1 cellular context compared by ENCODE assay signal in the genomic region with DNA sequence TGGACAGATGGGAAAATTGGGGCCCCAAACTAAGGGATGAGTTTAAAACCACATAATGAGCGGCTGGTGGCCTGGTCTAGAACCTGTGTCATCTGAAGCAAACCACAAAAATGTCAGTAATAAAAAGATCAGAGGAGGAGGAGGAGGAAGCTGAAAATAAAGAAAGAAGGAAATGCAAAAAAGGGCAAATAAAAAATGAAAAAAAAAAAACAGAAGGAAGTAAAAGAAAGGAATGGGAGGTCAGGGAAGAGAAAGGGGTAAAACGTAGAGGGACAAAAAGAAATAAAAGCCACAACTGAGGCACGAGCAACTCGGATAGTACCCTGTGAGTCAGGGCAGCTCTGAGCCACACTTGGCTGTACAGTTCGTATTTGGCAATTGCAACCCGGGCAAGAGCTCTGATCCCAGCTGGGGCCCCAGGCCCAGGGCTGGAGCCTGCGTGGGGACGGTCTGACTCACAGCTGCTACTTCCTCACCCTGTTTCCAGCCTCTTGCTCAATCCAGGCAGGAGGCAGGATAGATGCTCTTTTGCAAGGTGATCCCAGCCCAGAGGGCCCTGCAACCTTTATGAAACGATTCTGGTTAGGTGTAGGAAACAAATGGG.
TF ChIP-seq lines count a peak whose summit lies in the region.

No MANE protein-coding gene starts in this region.

TF ChIP-seq in HepG2, 621 proteins besides CTCF, POLR2A, EP300 and RAD21 (continued from another document and continues in another):
- TF ChIP-seq, protein P1, sequence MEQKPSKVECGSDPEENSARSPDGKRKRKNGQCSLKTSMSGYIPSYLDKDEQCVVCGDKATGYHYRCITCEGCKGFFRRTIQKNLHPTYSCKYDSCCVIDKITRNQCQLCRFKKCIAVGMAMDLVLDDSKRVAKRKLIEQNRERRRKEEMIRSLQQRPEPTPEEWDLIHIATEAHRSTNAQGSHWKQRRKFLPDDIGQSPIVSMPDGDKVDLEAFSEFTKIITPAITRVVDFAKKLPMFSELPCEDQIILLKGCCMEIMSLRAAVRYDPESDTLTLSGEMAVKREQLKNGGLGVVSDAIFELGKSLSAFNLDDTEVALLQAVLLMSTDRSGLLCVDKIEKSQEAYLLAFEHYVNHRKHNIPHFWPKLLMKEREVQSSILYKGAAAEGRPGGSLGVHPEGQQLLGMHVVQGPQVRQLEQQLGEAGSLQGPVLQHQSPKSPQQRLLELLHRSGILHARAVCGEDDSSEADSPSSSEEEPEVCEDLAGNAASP (CRISPR knock-in tag; IDR thresholded peaks at IDR 0.05; ENCODE audit: borderline replicate concordance) = peak; percentile 35; the same call in 1 of the 2 replicates
- 0 out of 2 replicates have a peak, but pooled peaks have one; percentile 20 for TF ChIP-seq ESRRA (CRISPR knock-in tag; IDR thresholded peaks at IDR 0.05; ENCODE audit: low read depth)
- no peak for TF ChIP-seq PHF20 (CRISPR knock-in tag; IDR thresholded peaks at IDR 0.05)
- TF ChIP-seq ZNF577 (CRISPR knock-in tag; IDR thresholded peaks at IDR 0.05; ENCODE audit: borderline replicate concordance, low read depth) = no peak
- TF ChIP-seq GATAD2A (CRISPR knock-in tag; IDR thresholded peaks at IDR 0.05) = peak; percentile 93
- no peak for TF ChIP-seq ZSCAN20 (CRISPR knock-in tag; IDR thresholded peaks at IDR 0.05; ENCODE audit: borderline replicate concordance)
- TF ChIP-seq ZNF20 (CRISPR knock-in tag; IDR thresholded peaks at IDR 0.05) = no peak
- no peak for TF ChIP-seq NAIF1 (CRISPR knock-in tag; IDR thresholded peaks at IDR 0.05; ENCODE audit: borderline replicate concordance)
- TF ChIP-seq ATRX (CRISPR knock-in tag; IDR thresholded peaks at IDR 0.05; ENCODE audit: borderline replicate concordance) = no peak
- TF ChIP-seq ZFP36L1 (CRISPR knock-in tag; IDR thresholded peaks at IDR 0.05) = no peak
- TF ChIP-seq, protein P2, sequence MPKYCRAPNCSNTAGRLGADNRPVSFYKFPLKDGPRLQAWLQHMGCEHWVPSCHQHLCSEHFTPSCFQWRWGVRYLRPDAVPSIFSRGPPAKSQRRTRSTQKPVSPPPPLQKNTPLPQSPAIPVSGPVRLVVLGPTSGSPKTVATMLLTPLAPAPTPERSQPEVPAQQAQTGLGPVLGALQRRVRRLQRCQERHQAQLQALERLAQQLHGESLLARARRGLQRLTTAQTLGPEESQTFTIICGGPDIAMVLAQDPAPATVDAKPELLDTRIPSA (CRISPR knock-in tag; IDR thresholded peaks at IDR 0.05; ENCODE audit: borderline replicate concordance) = no peak
- peak; percentile 93 for TF ChIP-seq ZNF292 (CRISPR knock-in tag; IDR thresholded peaks at IDR 0.05; ENCODE audit: borderline replicate concordance, low read depth)
- TF ChIP-seq, protein P3, sequence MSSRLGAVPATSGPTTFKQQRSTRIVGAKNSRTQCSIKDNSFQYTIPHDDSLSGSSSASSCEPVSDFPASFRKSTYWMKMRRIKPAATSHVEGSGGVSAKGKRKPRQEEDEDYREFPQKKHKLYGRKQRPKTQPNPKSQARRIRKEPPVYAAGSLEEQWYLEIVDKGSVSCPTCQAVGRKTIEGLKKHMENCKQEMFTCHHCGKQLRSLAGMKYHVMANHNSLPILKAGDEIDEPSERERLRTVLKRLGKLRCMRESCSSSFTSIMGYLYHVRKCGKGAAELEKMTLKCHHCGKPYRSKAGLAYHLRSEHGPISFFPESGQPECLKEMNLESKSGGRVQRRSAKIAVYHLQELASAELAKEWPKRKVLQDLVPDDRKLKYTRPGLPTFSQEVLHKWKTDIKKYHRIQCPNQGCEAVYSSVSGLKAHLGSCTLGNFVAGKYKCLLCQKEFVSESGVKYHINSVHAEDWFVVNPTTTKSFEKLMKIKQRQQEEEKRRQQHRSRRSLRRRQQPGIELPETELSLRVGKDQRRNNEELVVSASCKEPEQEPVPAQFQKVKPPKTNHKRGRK (CRISPR knock-in tag; IDR thresholded peaks at IDR 0.05) = no peak; the same call in 1 of the 2 replicates
- TF ChIP-seq U2AF2 (IDR thresholded peaks at IDR 0.05; ENCODE audit: low read depth, low read length) = no peak
- TF ChIP-seq RXRA (CRISPR knock-in tag; IDR thresholded peaks at IDR 0.05) = peak; percentile 45; the same call in 1 of the 2 replicates
- TF ChIP-seq, protein P4, sequence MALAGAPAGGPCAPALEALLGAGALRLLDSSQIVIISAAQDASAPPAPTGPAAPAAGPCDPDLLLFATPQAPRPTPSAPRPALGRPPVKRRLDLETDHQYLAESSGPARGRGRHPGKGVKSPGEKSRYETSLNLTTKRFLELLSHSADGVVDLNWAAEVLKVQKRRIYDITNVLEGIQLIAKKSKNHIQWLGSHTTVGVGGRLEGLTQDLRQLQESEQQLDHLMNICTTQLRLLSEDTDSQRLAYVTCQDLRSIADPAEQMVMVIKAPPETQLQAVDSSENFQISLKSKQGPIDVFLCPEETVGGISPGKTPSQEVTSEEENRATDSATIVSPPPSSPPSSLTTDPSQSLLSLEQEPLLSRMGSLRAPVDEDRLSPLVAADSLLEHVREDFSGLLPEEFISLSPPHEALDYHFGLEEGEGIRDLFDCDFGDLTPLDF (CRISPR knock-in tag; IDR thresholded peaks at IDR 0.05) = no peak
- TF ChIP-seq ZZZ3 (CRISPR knock-in tag; IDR thresholded peaks at IDR 0.05; ENCODE audit: borderline replicate concordance) = no peak
- TF ChIP-seq, protein P5, sequence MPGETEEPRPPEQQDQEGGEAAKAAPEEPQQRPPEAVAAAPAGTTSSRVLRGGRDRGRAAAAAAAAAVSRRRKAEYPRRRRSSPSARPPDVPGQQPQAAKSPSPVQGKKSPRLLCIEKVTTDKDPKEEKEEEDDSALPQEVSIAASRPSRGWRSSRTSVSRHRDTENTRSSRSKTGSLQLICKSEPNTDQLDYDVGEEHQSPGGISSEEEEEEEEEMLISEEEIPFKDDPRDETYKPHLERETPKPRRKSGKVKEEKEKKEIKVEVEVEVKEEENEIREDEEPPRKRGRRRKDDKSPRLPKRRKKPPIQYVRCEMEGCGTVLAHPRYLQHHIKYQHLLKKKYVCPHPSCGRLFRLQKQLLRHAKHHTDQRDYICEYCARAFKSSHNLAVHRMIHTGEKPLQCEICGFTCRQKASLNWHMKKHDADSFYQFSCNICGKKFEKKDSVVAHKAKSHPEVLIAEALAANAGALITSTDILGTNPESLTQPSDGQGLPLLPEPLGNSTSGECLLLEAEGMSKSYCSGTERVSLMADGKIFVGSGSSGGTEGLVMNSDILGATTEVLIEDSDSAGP (CRISPR knock-in tag; IDR thresholded peaks at IDR 0.05; ENCODE audit: borderline replicate concordance) = no peak
- 0 out of 2 replicates have a peak, but pooled peaks have one; percentile 30 for TF ChIP-seq NFATC3 (CRISPR knock-in tag; IDR thresholded peaks at IDR 0.05)
- TF ChIP-seq NFYB (CRISPR knock-in tag; IDR thresholded peaks at IDR 0.05) = no peak
- TF ChIP-seq MIXL1 (CRISPR knock-in tag; IDR thresholded peaks at IDR 0.05) = 0 out of 2 replicates have a peak, but pooled peaks have one; percentile 36
- TF ChIP-seq KLF15 (CRISPR knock-in tag; IDR thresholded peaks at IDR 0.05; ENCODE audit: borderline replicate concordance) = no peak
- TF ChIP-seq SUZ12 (IDR thresholded peaks at IDR 0.05; ENCODE audit: low read depth, low read length) = no peak
- peak; percentile 63 for TF ChIP-seq ZFY (CRISPR knock-in tag; IDR thresholded peaks at IDR 0.05)
- TF ChIP-seq HHEX (CRISPR knock-in tag; IDR thresholded peaks at IDR 0.05) = no peak
- TF ChIP-seq, protein P6, sequence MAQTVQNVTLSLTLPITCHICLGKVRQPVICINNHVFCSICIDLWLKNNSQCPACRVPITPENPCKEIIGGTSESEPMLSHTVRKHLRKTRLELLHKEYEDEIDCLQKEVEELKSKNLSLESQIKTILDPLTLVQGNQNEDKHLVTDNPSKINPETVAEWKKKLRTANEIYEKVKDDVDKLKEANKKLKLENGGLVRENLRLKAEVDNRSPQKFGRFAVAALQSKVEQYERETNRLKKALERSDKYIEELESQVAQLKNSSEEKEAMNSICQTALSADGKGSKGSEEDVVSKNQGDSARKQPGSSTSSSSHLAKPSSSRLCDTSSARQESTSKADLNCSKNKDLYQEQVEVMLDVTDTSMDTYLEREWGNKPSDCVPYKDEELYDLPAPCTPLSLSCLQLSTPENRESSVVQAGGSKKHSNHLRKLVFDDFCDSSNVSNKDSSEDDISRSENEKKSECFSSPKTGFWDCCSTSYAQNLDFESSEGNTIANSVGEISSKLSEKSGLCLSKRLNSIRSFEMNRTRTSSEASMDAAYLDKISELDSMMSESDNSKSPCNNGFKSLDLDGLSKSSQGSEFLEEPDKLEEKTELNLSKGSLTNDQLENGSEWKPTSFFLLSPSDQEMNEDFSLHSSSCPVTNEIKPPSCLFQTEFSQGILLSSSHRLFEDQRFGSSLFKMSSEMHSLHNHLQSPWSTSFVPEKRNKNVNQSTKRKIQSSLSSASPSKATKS (CRISPR knock-in tag; IDR thresholded peaks at IDR 0.05) = no peak
- TF ChIP-seq, protein P7, sequence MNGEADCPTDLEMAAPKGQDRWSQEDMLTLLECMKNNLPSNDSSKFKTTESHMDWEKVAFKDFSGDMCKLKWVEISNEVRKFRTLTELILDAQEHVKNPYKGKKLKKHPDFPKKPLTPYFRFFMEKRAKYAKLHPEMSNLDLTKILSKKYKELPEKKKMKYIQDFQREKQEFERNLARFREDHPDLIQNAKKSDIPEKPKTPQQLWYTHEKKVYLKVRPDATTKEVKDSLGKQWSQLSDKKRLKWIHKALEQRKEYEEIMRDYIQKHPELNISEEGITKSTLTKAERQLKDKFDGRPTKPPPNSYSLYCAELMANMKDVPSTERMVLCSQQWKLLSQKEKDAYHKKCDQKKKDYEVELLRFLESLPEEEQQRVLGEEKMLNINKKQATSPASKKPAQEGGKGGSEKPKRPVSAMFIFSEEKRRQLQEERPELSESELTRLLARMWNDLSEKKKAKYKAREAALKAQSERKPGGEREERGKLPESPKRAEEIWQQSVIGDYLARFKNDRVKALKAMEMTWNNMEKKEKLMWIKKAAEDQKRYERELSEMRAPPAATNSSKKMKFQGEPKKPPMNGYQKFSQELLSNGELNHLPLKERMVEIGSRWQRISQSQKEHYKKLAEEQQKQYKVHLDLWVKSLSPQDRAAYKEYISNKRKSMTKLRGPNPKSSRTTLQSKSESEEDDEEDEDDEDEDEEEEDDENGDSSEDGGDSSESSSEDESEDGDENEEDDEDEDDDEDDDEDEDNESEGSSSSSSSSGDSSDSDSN (CRISPR knock-in tag; IDR thresholded peaks at IDR 0.05) = peak; percentile 87
- no peak for TF ChIP-seq TP53 (CRISPR knock-in tag; conservative IDR thresholded peaks at IDR 0.05)
- TF ChIP-seq MED8 (CRISPR knock-in tag; IDR thresholded peaks at IDR 0.05; ENCODE audit: insufficient replicate concordance) = no peak
- TF ChIP-seq ONECUT2 (CRISPR knock-in tag; IDR thresholded peaks at IDR 0.05) = no peak
- TF ChIP-seq, protein P8, sequence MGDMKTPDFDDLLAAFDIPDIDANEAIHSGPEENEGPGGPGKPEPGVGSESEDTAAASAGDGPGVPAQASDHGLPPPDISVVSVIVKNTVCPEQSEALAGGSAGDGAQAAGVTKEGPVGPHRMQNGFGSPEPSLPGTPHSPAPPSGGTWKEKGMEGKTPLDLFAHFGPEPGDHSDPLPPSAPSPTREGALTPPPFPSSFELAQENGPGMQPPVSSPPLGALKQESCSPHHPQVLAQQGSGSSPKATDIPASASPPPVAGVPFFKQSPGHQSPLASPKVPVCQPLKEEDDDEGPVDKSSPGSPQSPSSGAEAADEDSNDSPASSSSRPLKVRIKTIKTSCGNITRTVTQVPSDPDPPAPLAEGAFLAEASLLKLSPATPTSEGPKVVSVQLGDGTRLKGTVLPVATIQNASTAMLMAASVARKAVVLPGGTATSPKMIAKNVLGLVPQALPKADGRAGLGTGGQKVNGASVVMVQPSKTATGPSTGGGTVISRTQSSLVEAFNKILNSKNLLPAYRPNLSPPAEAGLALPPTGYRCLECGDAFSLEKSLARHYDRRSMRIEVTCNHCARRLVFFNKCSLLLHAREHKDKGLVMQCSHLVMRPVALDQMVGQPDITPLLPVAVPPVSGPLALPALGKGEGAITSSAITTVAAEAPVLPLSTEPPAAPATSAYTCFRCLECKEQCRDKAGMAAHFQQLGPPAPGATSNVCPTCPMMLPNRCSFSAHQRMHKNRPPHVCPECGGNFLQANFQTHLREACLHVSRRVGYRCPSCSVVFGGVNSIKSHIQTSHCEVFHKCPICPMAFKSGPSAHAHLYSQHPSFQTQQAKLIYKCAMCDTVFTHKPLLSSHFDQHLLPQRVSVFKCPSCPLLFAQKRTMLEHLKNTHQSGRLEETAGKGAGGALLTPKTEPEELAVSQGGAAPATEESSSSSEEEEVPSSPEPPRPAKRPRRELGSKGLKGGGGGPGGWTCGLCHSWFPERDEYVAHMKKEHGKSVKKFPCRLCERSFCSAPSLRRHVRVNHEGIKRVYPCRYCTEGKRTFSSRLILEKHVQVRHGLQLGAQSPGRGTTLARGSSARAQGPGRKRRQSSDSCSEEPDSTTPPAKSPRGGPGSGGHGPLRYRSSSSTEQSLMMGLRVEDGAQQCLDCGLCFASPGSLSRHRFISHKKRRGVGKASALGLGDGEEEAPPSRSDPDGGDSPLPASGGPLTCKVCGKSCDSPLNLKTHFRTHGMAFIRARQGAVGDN (CRISPR knock-in tag; IDR thresholded peaks at IDR 0.05) = peak; percentile 92
- peak; percentile 83 for TF ChIP-seq JUND (CRISPR knock-in tag; IDR thresholded peaks at IDR 0.05)
- TF ChIP-seq ZSCAN25 (CRISPR knock-in tag; IDR thresholded peaks at IDR 0.05) = peak; percentile 41; the same call in 1 of the 2 replicates
- no peak for TF ChIP-seq SOX6 (IDR thresholded peaks at IDR 0.05)
- peak; percentile 74 for TF ChIP-seq SOX6 (CRISPR knock-in tag; IDR thresholded peaks at IDR 0.05)
- 0 out of 2 replicates have a peak, but pooled peaks have one; percentile 56 for TF ChIP-seq KLF11 (CRISPR knock-in tag; IDR thresholded peaks at IDR 0.05)
- TF ChIP-seq ERF (CRISPR knock-in tag; IDR thresholded peaks at IDR 0.05) = peak; percentile 58; the same call in 1 of the 2 replicates
- no peak for TF ChIP-seq PTBP1 (IDR thresholded peaks at IDR 0.05; ENCODE audit: low read depth, low read length, poor library complexity, severe bottlenecking)
- TF ChIP-seq, protein P9, sequence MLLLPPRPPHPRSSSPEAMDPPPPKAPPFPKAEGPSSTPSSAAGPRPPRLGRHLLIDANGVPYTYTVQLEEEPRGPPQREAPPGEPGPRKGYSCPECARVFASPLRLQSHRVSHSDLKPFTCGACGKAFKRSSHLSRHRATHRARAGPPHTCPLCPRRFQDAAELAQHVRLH (CRISPR knock-in tag; IDR thresholded peaks at IDR 0.05; ENCODE audit: borderline replicate concordance, low read depth) = no peak
- TF ChIP-seq PAX8 (CRISPR knock-in tag; IDR thresholded peaks at IDR 0.05; ENCODE audit: borderline replicate concordance) = no peak
- no peak for TF ChIP-seq ZBTB20 (CRISPR knock-in tag; IDR thresholded peaks at IDR 0.05; ENCODE audit: borderline replicate concordance, low read depth)
- TF ChIP-seq TBP (CRISPR knock-in tag; IDR thresholded peaks at IDR 0.05) = no peak
- no peak for TF ChIP-seq NR2F6 (IDR thresholded peaks at IDR 0.05)
- TF ChIP-seq NR2F6 (CRISPR knock-in tag; IDR thresholded peaks at IDR 0.05) = peak; percentile 66; the same call in 1 of the 2 replicates
- TF ChIP-seq, protein P10, sequence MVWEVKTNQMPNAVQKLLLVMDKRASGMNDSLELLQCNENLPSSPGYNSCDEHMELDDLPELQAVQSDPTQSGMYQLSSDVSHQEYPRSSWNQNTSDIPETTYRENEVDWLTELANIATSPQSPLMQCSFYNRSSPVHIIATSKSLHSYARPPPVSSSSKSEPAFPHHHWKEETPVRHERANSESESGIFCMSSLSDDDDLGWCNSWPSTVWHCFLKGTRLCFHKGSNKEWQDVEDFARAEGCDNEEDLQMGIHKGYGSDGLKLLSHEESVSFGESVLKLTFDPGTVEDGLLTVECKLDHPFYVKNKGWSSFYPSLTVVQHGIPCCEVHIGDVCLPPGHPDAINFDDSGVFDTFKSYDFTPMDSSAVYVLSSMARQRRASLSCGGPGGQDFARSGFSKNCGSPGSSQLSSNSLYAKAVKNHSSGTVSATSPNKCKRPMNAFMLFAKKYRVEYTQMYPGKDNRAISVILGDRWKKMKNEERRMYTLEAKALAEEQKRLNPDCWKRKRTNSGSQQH (CRISPR knock-in tag; IDR thresholded peaks at IDR 0.05; ENCODE audit: low read depth) = no peak
- peak; percentile 77 for TF ChIP-seq ETV5 (CRISPR knock-in tag; IDR thresholded peaks at IDR 0.05; ENCODE audit: borderline replicate concordance)
